ENCODE assay signal across 8 cellular contexts in genomic region chr3:61561374-61562041, GRCh38. TPM values are rescaled to one million over a fixed set of nuclear protein-coding genes. Genes with fewer than 3 reads are reported as not detected.
DNase-seq lines count a peak whose midpoint lies in the region; ATAC-seq and TF ChIP-seq lines count a peak whose summit lies in the region.

Gene PTPRG (plus strand): TSS chr3:61561571. CDS start chr3:61562288, 717 bp downstream.

- H3K9ac ChIP-seq in fibroblast of lung (ENCODE audit: insufficient read depth, low read length) (peak within 1 kb of the TSS; percentile 87), mucosa of stomach (ENCODE audit: low read length) (peak within 1 kb of the TSS; percentile 81)

- no peaks in the 10 kb centered on the region for H3K9me3 ChIP-seq in HAP-1
- no peaks in the 10 kb centered on the region for H3K9me3 ChIP-seq in fibroblast of lung (ENCODE audit: control insufficient read depth, insufficient read depth, low read depth, low read length)
- no peaks in the 10 kb centered on the region for H3K9me3 ChIP-seq in mucosa of stomach (ENCODE audit: control insufficient read depth, low read length)
- H3K9me3 ChIP-seq in upper lobe of left lung, result peaks cover 0 to 4% (median 0%) of the 10 kb centered on the region in 4 donors

- peaks cover 44% of the 10 kb centered on the region for H3K79me2 ChIP-seq in fibroblast of lung (ENCODE audit: control insufficient read depth, insufficient read depth, low read length)

- H3K27ac ChIP-seq in fibroblast of lung (ENCODE audit: insufficient read depth, low read length), result peak within 1 kb of the TSS; percentile 71
- peak within 1 kb of the TSS; percentile 85 to 97 (median 95) for H3K27ac ChIP-seq in upper lobe of left lung

- no peaks in the 10 kb centered on the region for H4K20me1 ChIP-seq in fibroblast of lung (ENCODE audit: control insufficient read depth, extremely low read depth, insufficient read depth, low read length)

- peak within 1 kb of the TSS; percentile 60 for H2AFZ ChIP-seq in fibroblast of lung (ENCODE audit: low read length)

- POLR2A ChIA-PET in activated CD4-positive, alpha-beta T cell treated with anti-CD3 and anti-CD28 coated beads for 36 hours (lab: Charles Lee), result no interaction called here
- POLR2A ChIA-PET in WTC11 (lab: Charles Lee), result interaction anchor here (0.6 to 1.9 kb wide), 15 partner anchors 16 to 1497 kb away, joined by 3 to 7 read pairs (median 3); no protein-coding TSS in a partner anchor

- WGBS in upper lobe of left lung, 2 donors, result 0 to 1% methylated on average over 45 to 66 of the region's 74 CpGs

- peak within 1 kb of the TSS; percentile 76 for H3K4me3 Mint-ChIP-seq in activated CD4-positive, alpha-beta T cell treated with anti-CD3 and anti-CD28 coated beads for 36 hours
- peak within 1 kb of the TSS; percentile 95 for H3K4me3 Mint-ChIP-seq in WTC11

- H3K27me3 Mint-ChIP-seq in activated CD4-positive, alpha-beta T cell treated with anti-CD3 and anti-CD28 coated beads for 36 hours, result peaks cover 60% of the 10 kb centered on the region
- H3K27me3 Mint-ChIP-seq in WTC11 (ENCODE audit: low read depth), result peaks cover 11% of the 10 kb centered on the region

- TF ChIP-seq EP300 in upper lobe of left lung (IDR thresholded peaks at IDR 0.05), result no peak

- CTCF ChIA-PET in activated CD4-positive, alpha-beta T cell treated with anti-CD3 and anti-CD28 coated beads for 36 hours (lab: Charles Lee), result no interaction called here
- CTCF ChIA-PET in WTC11 (lab: Charles Lee), result interaction anchor here (0.7 to 2.3 kb wide), 5 partner anchors 31 to 314 kb away, joined by 3 to 16 read pairs (median 4); no protein-coding TSS in a partner anchor

- H3K4me3 ChIP-seq in HAP-1, result peak within 1 kb of the TSS; percentile 85
- H3K4me3 ChIP-seq in fibroblast of lung (replicated peaks in 1 of 4; ENCODE audit: control extremely low read depth in 1 of 4, insufficient read depth in 1 of 4, low read depth in 3 of 4, low read length in 4 of 4), result peak within 1 kb of the TSS; percentile 89 to 95 (median 90)
- peak within 1 kb of the TSS; percentile 78 for H3K4me3 ChIP-seq in mucosa of stomach (ENCODE audit: low read length)
- H3K4me3 ChIP-seq in upper lobe of left lung, result peak within 1 kb of the TSS; percentile 65 to 84 (median 80)

- H3K36me3 ChIP-seq in HAP-1 (replicated peaks) (peaks cover 4% of the 10 kb centered on the region; the same call in 1 of the 2 replicates), fibroblast of lung (ENCODE audit: control insufficient read depth, insufficient read depth, low read length) (no peaks in the 10 kb centered on the region), mucosa of stomach (ENCODE audit: control insufficient read depth, insufficient read depth, low read length) (no peaks in the 10 kb centered on the region), upper lobe of left lung (no peaks in the 10 kb centered on the region)

- H3K36me3 Mint-ChIP-seq in activated CD4-positive, alpha-beta T cell treated with anti-CD3 and anti-CD28 coated beads for 36 hours (ENCODE audit: low read depth), result no peaks in the 10 kb centered on the region
- peaks cover 5% of the 10 kb centered on the region; the same call in 1 of the 2 replicates for H3K36me3 Mint-ChIP-seq in WTC11

- ATAC-seq in activated CD4-positive, alpha-beta T cell treated with anti-CD3 and anti-CD28 coated beads for 36 hours, result peak; percentile 62
- ATAC-seq in WTC11, result peak; percentile 46
- ATAC-seq in upper lobe of left lung (ENCODE audit: low FRiP score in 2 of 2), result peak; percentile 83 to 88

- peak in 3 of 4 donors; percentile 35 to 78 (median 56) for TF ChIP-seq POLR2A in upper lobe of left lung (IDR thresholded peaks at IDR 0.05)

- TF ChIP-seq CTCF in WTC11 (IDR thresholded peaks at IDR 0.05), result no peak
- TF ChIP-seq CTCF in fibroblast of lung (conservative IDR thresholded peaks at IDR 0.05 in 1 of 2, IDR thresholded peaks at IDR 0.05 in 1 of 2; ENCODE audit: low read depth in 1 of 2, low read length in 2 of 2), result no peak
- no peak for TF ChIP-seq CTCF in upper lobe of left lung (IDR thresholded peaks at IDR 0.05)

- H3K4me1 ChIP-seq in HAP-1 (peaks cover 4% of the 10 kb centered on the region; the same call in 1 of the 2 replicates), fibroblast of lung (ENCODE audit: control insufficient read depth, extremely low read depth, insufficient read depth, low read length) (peaks cover 6% of the 10 kb centered on the region), mucosa of stomach (ENCODE audit: control insufficient read depth, insufficient read depth, low read length) (peaks cover 4% of the 10 kb centered on the region), upper lobe of left lung (peaks cover 11 to 56% (median 18%) of the 10 kb centered on the region in 4 donors)

- peaks cover 13% of the 10 kb centered on the region for H3K4me1 Mint-ChIP-seq in activated CD4-positive, alpha-beta T cell treated with anti-CD3 and anti-CD28 coated beads for 36 hours
- H3K4me1 Mint-ChIP-seq in WTC11, result peaks cover 34% of the 10 kb centered on the region

- H3K4me2 ChIP-seq in fibroblast of lung (ENCODE audit: extremely low read depth, insufficient read depth, low read length), result peak within 1 kb of the TSS; percentile 61

- intact Hi-C loops in activated CD4-positive, alpha-beta T cell treated with anti-CD3 and anti-CD28 coated beads for 36 hours (cut with DNase I, micrococcal nuclease), result loop anchor here (2.0 to 10.0 kb wide), 6 partner anchors 41 to 813 kb away; partner anchors contain the start of genes FEZF2 (in 1 of the 2) and FHIT (in 1 of the 2)

- no peak within 1 kb of the TSS for H3K27ac Mint-ChIP-seq in activated CD4-positive, alpha-beta T cell treated with anti-CD3 and anti-CD28 coated beads for 36 hours
- H3K27ac Mint-ChIP-seq in WTC11, result peak within 1 kb of the TSS; percentile 97

- no peaks in the 10 kb centered on the region for H3K9me3 Mint-ChIP-seq in activated CD4-positive, alpha-beta T cell treated with anti-CD3 and anti-CD28 coated beads for 36 hours (ENCODE audit: low read depth)
- H3K9me3 Mint-ChIP-seq in WTC11, result peaks cover 13% of the 10 kb centered on the region

- H3K27me3 ChIP-seq in HAP-1 (ENCODE audit: low read depth) (no peaks in the 10 kb centered on the region), fibroblast of lung (ENCODE audit: control insufficient read depth, insufficient read depth, low read length) (no peaks in the 10 kb centered on the region), mucosa of stomach (ENCODE audit: control insufficient read depth, insufficient read depth, low read length) (peaks cover 38% of the 10 kb centered on the region), upper lobe of left lung (peaks cover 0 to 8% (median 0%) of the 10 kb centered on the region in 4 donors)

- peak; percentile 67 for DNase-seq in activated CD4-positive, alpha-beta T cell treated with anti-CD3 and anti-CD28 coated beads for 36 hours
- DNase-seq in activated CD4-positive, alpha-beta T cell treated with anti-CD3 and anti-CD28 coated beads for 4 hours, result no peak
- peak; percentile 87 to 88 for DNase-seq in HAP-1 (ENCODE audit: low spot score in 2 of 2)
- peak; percentile 49 for DNase-seq in NCI-H2029 treated with DMSO at 0.1 percent for 48 hours (lab: John Stamatoyannopoulos, UW)
- DNase-seq in WTC11 (ENCODE audit: low spot score), result peak; percentile 78
- peak; percentile 95 to 96 for DNase-seq in fibroblast of lung (ENCODE audit: low read depth in 2 of 2)
- DNase-seq in upper lobe of left lung, result peak; percentile 84 to 95

- in situ Hi-C loops in HAP-1 (cut with MboI; ENCODE audit: low sequenced_read_pairs), result loop anchor here (10.0 kb wide), 1 partner anchor 123 kb away; no protein-coding TSS in a partner anchor

TF ChIP-seq in WTC11, 78 proteins besides CTCF, POLR2A, EP300 and RAD21 (continues in another document):
- TF ChIP-seq E2F5 (CRISPR knock-in tag; IDR thresholded peaks at IDR 0.05) (peak; percentile 72; the same call in 1 of the 2 replicates), TP53 (CRISPR knock-in tag; IDR thresholded peaks at IDR 0.05) (0 out of 2 replicates have a peak, but pooled peaks have one; percentile 31), SP1 (CRISPR knock-in tag; conservative IDR thresholded peaks at IDR 0.05) (no peak; the same call in 1 of the 2 replicates), GABPB1 (CRISPR knock-in tag; IDR thresholded peaks at IDR 0.05) (0 out of 2 replicates have a peak, but pooled peaks have one; percentile 24), TCF7 (CRISPR knock-in tag; IDR thresholded peaks at IDR 0.05; ENCODE audit: low read depth) (no peak), FOXP1 (CRISPR knock-in tag; IDR thresholded peaks at IDR 0.05; ENCODE audit: borderline replicate concordance) (peak; percentile 77), GTF2I (CRISPR knock-in tag; conservative IDR thresholded peaks at IDR 0.05) (no peak), ZNF671 (CRISPR knock-in tag; IDR thresholded peaks at IDR 0.05) (no peak), USF2 (CRISPR knock-in tag; IDR thresholded peaks at IDR 0.05) (0 out of 2 replicates have a peak, but pooled peaks have one; percentile 25)
- TF ChIP-seq, protein P1, sequence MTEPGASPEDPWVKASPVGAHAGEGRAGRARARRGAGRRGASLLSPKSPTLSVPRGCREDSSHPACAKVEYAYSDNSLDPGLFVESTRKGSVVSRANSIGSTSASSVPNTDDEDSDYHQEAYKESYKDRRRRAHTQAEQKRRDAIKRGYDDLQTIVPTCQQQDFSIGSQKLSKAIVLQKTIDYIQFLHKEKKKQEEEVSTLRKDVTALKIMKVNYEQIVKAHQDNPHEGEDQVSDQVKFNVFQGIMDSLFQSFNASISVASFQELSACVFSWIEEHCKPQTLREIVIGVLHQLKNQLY (CRISPR knock-in tag; IDR thresholded peaks at IDR 0.05), result no peak

RNA-seq across cellular contexts. Expression of gene PTPRG, which starts in this region (rescaled TPM):
- under 1 TPM; 0.32 to 0.33 TPM for total RNA-seq in activated CD4-positive, alpha-beta T cell treated with anti-CD3 and anti-CD28 coated beads for 36 hours
- total RNA-seq in WTC11 (2021) (106 to 121 TPM (median 119 TPM) in 3 replicates), fibroblast of lung (64.5 and 97.9 TPM in 2 replicates), upper lobe of left lung (100 to 1,000 TPM in 1 of 6 donors, 10 to 100 TPM in 5; 58.7 to 101 (median 68.8) TPM)
- polyA plus RNA-seq in fibroblast of lung, result 31.7 and 67.0 TPM in 2 replicates
- polyA plus RNA-seq in fibroblast of lung (2012), result 22.6 and 47.6 TPM in 2 replicates
- 68.2 and 98.8 TPM in 2 replicates for polyA minus RNA-seq in fibroblast of lung (ENCODE audit: low replicate concordance)

Comparison
In these comparisons a context has a peak if more than half of its experiments do, and no peak if none do; other contexts are left out.
1. RNA of gene PTPRG (total RNA-seq): 106 to 121 TPM in WTC11, 64.5 to 97.9 TPM in fibroblast of lung and 58.7 to 101 TPM in upper lobe of left lung; 0.32 to 0.33 TPM in activated CD4-positive, alpha-beta T cell treated with anti-CD3 and anti-CD28 coated beads for 36 hours; every median in the first group is over 10 times any median in the second.
2. Peak in DNase-seq and ATAC-seq in activated CD4-positive, alpha-beta T cell treated with anti-CD3 and anti-CD28 coated beads for 36 hours; RNA of the gene not detected or under 1 TPM.
3. DNase-seq: peak in HAP-1 (2 of 2), NCI-H2029 treated with DMSO at 0.1 percent for 48 hours (single experiment), WTC11 (single experiment), fibroblast of lung (2 of 2) and upper lobe of left lung (2 of 2); none in activated CD4-positive, alpha-beta T cell treated with anti-CD3 and anti-CD28 coated beads for 4 hours (0 of 2).
4. Peak in every context shown above with its lines, with median percentiles within 50 percentile points of each other: ATAC-seq and H3K4me3 ChIP-seq.